ENCODE assay signal across 21 cellular contexts in the genomic region with DNA sequence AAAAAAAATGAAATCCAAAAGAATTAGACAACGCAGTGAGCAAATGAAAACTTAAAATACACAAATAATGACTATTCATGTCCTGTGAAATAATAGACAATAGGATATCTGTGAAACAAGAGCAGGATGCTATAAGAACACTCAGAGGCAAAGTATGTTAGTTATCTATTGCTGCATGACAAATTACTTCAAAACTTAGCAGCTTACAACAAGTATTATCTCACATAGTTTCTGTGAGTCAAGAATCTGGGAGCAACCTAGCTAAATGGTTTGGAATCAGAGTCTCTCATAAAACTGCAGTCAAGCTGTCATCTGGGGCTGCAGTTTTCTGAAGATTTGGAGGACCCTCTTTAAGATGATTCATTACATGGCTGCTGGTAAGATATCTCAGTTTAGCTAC. TPM values are rescaled to one million over a fixed set of nuclear protein-coding genes. Genes with fewer than 3 reads are reported as not detected.
A peak's percentile ranks its signal among the peaks of the same experiment; 100 is the strongest.
DNase-seq lines count a peak whose midpoint lies in the region; ATAC-seq and TF ChIP-seq lines count a peak whose summit lies in the region.
"Had no signal": no experiment of that assay in that cellular context is flagged by ENCODE, and none has a peak within 500 bp of the region (broad histone marks: within the 10 kb centered on the region; RNA-seq: fewer than 3 reads in every experiment).

No MANE protein-coding gene starts in this region.

- no peak overlapping the region for H3K27ac Mint-ChIP-seq in endothelial cell (ENCODE audit: unreplicated experiment)
- no peak overlapping the region for H3K27ac Mint-ChIP-seq in T-cell
- H3K27ac Mint-ChIP-seq: activated CD4-positive, alpha-beta T cell treated with anti-CD3 and anti-CD28 coated beads for 36 hours; stimulated activated naive CD8-positive, alpha-beta T cell treated with anti-CD3 and anti-CD28 coated beads, Interleukin-15, Interleukin-2, amounts not matched to agents 100 ng/mL and 50 ng/mL, for 24 hours had no signal

- POLR2A ChIA-PET in T-cell (lab: Charles Lee), result no interaction called here

- ATAC-seq in T-cell (replicated peaks in 1 of 4), result no peak
- ATAC-seq: activated CD4-positive, alpha-beta T cell treated with anti-CD3 and anti-CD28 coated beads for 36 hours; GM12878; heart right ventricle had no signal

- H3K4me3 ChIP-seq in fibroblast of mammary gland (ENCODE audit: control insufficient read depth, low read depth, low read length) (no peak overlapping the region), retinal pigment epithelial cell (ENCODE audit: low read length) (no peak overlapping the region)
- H3K4me3 ChIP-seq: GM12878, heart right ventricle, ovary, spleen had no signal

- CTCF ChIA-PET in T-cell (lab: Charles Lee), result interaction anchor here (0.6 to 1.0 kb wide), 5 partner anchors 10 to 210 kb away, joined by 3 to 4 read pairs (median 3); no protein-coding TSS in a partner anchor

- TF ChIP-seq POLR2A in erythroblast (IDR thresholded peaks at IDR 0.05; ENCODE audit: low read length), result no peak

- H3K27me3 Mint-ChIP-seq in endothelial cell (ENCODE audit: unreplicated experiment) (no peaks in the 10 kb centered on the region), T-cell (peaks cover 0 to 13% of the 10 kb centered on the region in 2 donors)

- H3K36me3 Mint-ChIP-seq in endothelial cell (ENCODE audit: low read depth, unreplicated experiment) (no peaks in the 10 kb centered on the region), T-cell (no peaks in the 10 kb centered on the region)

- H3K4me3 Mint-ChIP-seq in endothelial cell (ENCODE audit: unreplicated experiment) (no peak overlapping the region), T-cell (no peak overlapping the region)
- H3K4me3 Mint-ChIP-seq: activated CD4-positive, alpha-beta T cell treated with anti-CD3 and anti-CD28 coated beads for 36 hours; stimulated activated naive CD8-positive, alpha-beta T cell treated with anti-CD3 and anti-CD28 coated beads, Interleukin-15, Interleukin-2, amounts not matched to agents 100 ng/mL and 50 ng/mL, for 24 hours had no signal

- TF ChIP-seq CTCF in fibroblast of mammary gland (conservative IDR thresholded peaks at IDR 0.05; ENCODE audit: control insufficient read depth, insufficient read depth, low read depth, low read length) (no peak), retinal pigment epithelial cell (conservative IDR thresholded peaks at IDR 0.05; ENCODE audit: low read depth, low read length) (no peak), endothelial cell (IDR thresholded peaks at IDR 0.05; ENCODE audit: unreplicated experiment) (no peak)

- H3K4me1 Mint-ChIP-seq in endothelial cell (ENCODE audit: unreplicated experiment) (no peaks in the 10 kb centered on the region), T-cell (peaks cover 0 to 1% (median 0%) of the 10 kb centered on the region in 3 donors)
- H3K4me1 Mint-ChIP-seq: activated CD4-positive, alpha-beta T cell treated with anti-CD3 and anti-CD28 coated beads for 36 hours had no signal

- H3K9me3 Mint-ChIP-seq in endothelial cell (ENCODE audit: unreplicated experiment) (no peaks in the 10 kb centered on the region), T-cell (peaks cover 0 to 4% (median 0%) of the 10 kb centered on the region in 3 donors)
- H3K9me3 Mint-ChIP-seq: stimulated activated naive CD8-positive, alpha-beta T cell treated with anti-CD3 and anti-CD28 coated beads, Interleukin-15, Interleukin-2, amounts not matched to agents 100 ng/mL and 50 ng/mL, for 24 hours had no signal

- DNase-seq in GM04503 (ENCODE audit: low read depth) (peak; percentile 67), SW 1271 (lab: John Stamatoyannopoulos, UW) (peak; percentile 5 to 65), fibroblast of mammary gland (ENCODE audit: low read depth) (peak; percentile 47), retinal pigment epithelial cell (ENCODE audit: low read depth) (peak; percentile 5), NCI-H2227 (lab: John Stamatoyannopoulos, UW; ENCODE audit: unreplicated experiment) (no peak), endothelial cell (ENCODE audit: low spot score) (no peak), erythroblast (lab: John Stamatoyannopoulos, UW) (no peak), T-cell (no peak)
- DNase-seq: activated CD4-positive, alpha-beta T cell treated with anti-CD3 and anti-CD28 coated beads for 36 hours; activated naive CD4-positive, alpha-beta T cell treated with Interleukin-2 at 50 U/mL for 16 hours; DMS79 treated with DMSO at 0.1 percent for 48 hours; effector memory CD4-positive, alpha-beta T cell; heart right ventricle; left cardiac atrium; NCI-H187 treated with DMSO at 0.1 percent for 48 hours; NCI-H526; ovary; spleen; T-helper 2 cell had no signal

RNA-seq across cellular contexts. Expression of a gene that starts 36.5 kb away (rescaled TPM):
- total RNA-seq in endothelial cell (ENCODE audit: unreplicated experiment), result 44.5 TPM
- 10 to 100 TPM; 17.6 to 24.2 (median 19.6) TPM for total RNA-seq in T-cell

RNA-seq across cellular contexts. Expression of a gene that starts 40.1 kb away (rescaled TPM):
- total RNA-seq in endothelial cell (ENCODE audit: unreplicated experiment), result 26.7 TPM
- 10 to 100 TPM; 33.8 to 43.5 (median 34.8) TPM for total RNA-seq in T-cell

Comparison
In these comparisons a context has a peak if more than half of its experiments do, and no peak if none do; other contexts are left out.
1. DNase-seq: peak in GM04503 (single experiment), SW 1271 (2 of 2), fibroblast of mammary gland (single experiment) and retinal pigment epithelial cell (single experiment); none in NCI-H2227 (single experiment), endothelial cell (single experiment), erythroblast (0 of 2) and T-cell (0 of 34).